In the genomic region with DNA sequence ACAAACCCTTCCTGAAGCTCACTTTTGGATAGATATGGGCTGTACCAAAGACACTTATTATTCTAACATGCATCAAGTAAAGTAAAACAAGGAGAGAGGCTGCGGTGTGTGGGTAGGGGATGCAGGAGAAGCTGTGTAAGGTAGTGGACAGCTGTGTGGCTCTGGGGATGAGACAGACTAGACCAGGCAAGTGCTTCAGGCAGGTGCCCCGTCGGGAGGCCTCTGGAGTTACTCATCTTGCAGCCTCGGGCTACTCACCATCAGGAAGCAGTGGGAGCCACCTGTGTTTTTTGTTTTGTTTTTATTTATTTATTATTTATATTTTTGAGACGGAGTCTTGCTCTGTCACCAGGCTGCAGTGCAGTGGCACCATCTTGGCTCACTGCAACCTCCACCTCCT, we compare ENCODE assay signal across 20 cellular contexts.
"Had no signal": no experiment of that assay in that cellular context is flagged by ENCODE, and none has a peak within 500 bp of the region (broad histone marks: within the 10 kb centered on the region; RNA-seq: fewer than 3 reads in every experiment).

No MANE protein-coding gene starts in this region.

- ATAC-seq: activated CD4-positive, CD25-positive, alpha-beta regulatory T cell treated with anti-CD3 and anti-CD28 coated beads, Interleukin-2, amount 50 U/mL, for 24 hours; left ventricle myocardium superior; natural killer cell; sciatic nerve; stimulated activated naive B cell treated with anti-CD40 and anti-IgM and Interleukin-4, amounts not matched to agents 10 μg/mL and 1 μg/mL and 100 μg/mL, for 72 hours had no signal

- DNase-seq: activated CD4-positive, alpha-beta T cell treated with anti-CD3 and anti-CD28 coated beads, Interleukin-2, amount 50 U/mL, for 4 hours; activated gamma-delta T cell; activated naive CD4-positive, alpha-beta T cell treated with anti-CD3 and anti-CD28 coated beads, Interleukin-2, amount 50 U/mL, for 16 hours; cortex of kidney; endodermal cell; foreskin fibroblast; immature natural killer cell; kidney glomerular epithelial cell; left ventricle myocardium superior; midbrain; natural killer cell; SK-N-SH; small intestine; stimulated activated CD4-positive, alpha-beta T cell treated with anti-CD3 and anti-CD28 coated beads, Interleukin-15, amount 100 ng/mL, for 24 hours; stimulated activated naive B cell treated with anti-CD40 and anti-IgM and Interleukin-4, amounts not matched to agents 10 μg/mL and 1 μg/mL and 100 μg/mL, for 72 hours; T-helper 2 cell; testis had no signal

- H3K4me3 Mint-ChIP-seq: endodermal cell; immature natural killer cell; natural killer cell; stimulated activated naive B cell treated with anti-CD40 and anti-IgM and Interleukin-4, amounts not matched to agents 10 μg/mL and 1 μg/mL and 100 μg/mL, for 72 hours; type B pancreatic cell had no signal

- H3K9me3 Mint-ChIP-seq: endodermal cell; immature natural killer cell; natural killer cell; stimulated activated naive B cell treated with anti-CD40 and anti-IgM and Interleukin-4, amounts not matched to agents 10 μg/mL and 1 μg/mL and 100 μg/mL, for 72 hours; type B pancreatic cell had no signal

- H3K4me1 Mint-ChIP-seq: immature natural killer cell; stimulated activated naive B cell treated with anti-CD40 and anti-IgM and Interleukin-4, amounts not matched to agents 10 μg/mL and 1 μg/mL and 100 μg/mL, for 72 hours had no signal

- H3K27ac Mint-ChIP-seq: endodermal cell; stimulated activated naive B cell treated with anti-CD40 and anti-IgM and Interleukin-4, amounts not matched to agents 10 μg/mL and 1 μg/mL and 100 μg/mL, for 72 hours; type B pancreatic cell had no signal

- H3K27me3 Mint-ChIP-seq: stimulated activated naive B cell treated with anti-CD40 and anti-IgM and Interleukin-4, amounts not matched to agents 10 μg/mL and 1 μg/mL and 100 μg/mL, for 72 hours; type B pancreatic cell had no signal
